23 cellular contexts compared by ENCODE assay signal in the genomic region with DNA sequence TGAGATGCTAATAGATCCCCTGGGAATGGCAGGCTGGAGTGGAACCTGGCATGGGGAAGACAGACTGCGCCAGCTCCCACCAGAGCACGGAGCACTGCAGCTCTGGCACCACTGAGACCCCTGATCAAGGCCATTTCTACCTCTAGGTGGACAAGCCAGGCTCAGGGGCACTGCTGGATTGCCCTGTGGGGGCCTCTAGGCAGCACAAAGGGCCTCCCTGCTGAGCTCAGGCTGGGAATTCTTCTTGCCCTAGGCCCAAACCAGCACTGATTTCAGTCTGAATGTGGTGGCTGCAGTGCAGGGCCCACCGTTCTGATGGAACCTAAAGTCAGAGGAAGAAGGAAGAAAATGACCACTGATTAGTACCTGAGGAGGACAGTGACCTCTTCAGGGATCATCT.
"Had no signal": no experiment of that assay in that cellular context is flagged by ENCODE, and none has a peak within 500 bp of the region (broad histone marks: within the 10 kb centered on the region; RNA-seq: fewer than 3 reads in every experiment).

No MANE protein-coding gene starts in this region.

- H3K36me3 Mint-ChIP-seq: natural killer cell treated with Interleukin-12 subunit alpha and Interleukin-12 subunit beta and Interleukin-15 and Interleukin-18, amount 100 ng/mL, for 72 hours; stimulated activated naive B cell treated with anti-CD40 and anti-IgM and Interleukin-4, amounts not matched to agents 10 μg/mL and 1 μg/mL and 100 μg/mL, for 72 hours had no signal

- ATAC-seq: activated T-cell treated with anti-CD3 and anti-CD28 coated beads, Interleukin-2, amount 50 U/mL, for 72 hours; body of pancreas; gastrocnemius medialis; mucosa of descending colon; natural killer cell treated with Interleukin-12 subunit alpha and Interleukin-12 subunit beta and Interleukin-15 and Interleukin-18, amount 100 ng/mL, for 72 hours; sciatic nerve; stimulated activated naive B cell treated with anti-CD40 and anti-IgM and Interleukin-4, amounts not matched to agents 10 μg/mL and 1 μg/mL and 100 μg/mL, for 72 hours; upper lobe of right lung had no signal

- H3K4me3 Mint-ChIP-seq: activated naive CD8-positive, alpha-beta T cell; activated T-cell treated with anti-CD3 and anti-CD28 coated beads, Interleukin-2, amount 50 U/mL, for 72 hours; natural killer cell treated with Interleukin-12 subunit alpha and Interleukin-12 subunit beta and Interleukin-15 and Interleukin-18, amount 100 ng/mL, for 72 hours; stimulated activated naive B cell treated with anti-CD40 and anti-IgM and Interleukin-4, amounts not matched to agents 10 μg/mL and 1 μg/mL and 100 μg/mL, for 72 hours had no signal

- H3K27ac Mint-ChIP-seq: activated naive CD8-positive, alpha-beta T cell; activated T-cell treated with anti-CD3 and anti-CD28 coated beads, Interleukin-2, amount 50 U/mL, for 72 hours; natural killer cell treated with Interleukin-12 subunit alpha and Interleukin-12 subunit beta and Interleukin-15 and Interleukin-18, amount 100 ng/mL, for 72 hours; stimulated activated naive B cell treated with anti-CD40 and anti-IgM and Interleukin-4, amounts not matched to agents 10 μg/mL and 1 μg/mL and 100 μg/mL, for 72 hours had no signal

- DNase-seq: activated CD4-positive, alpha-beta T cell treated with anti-CD3 and anti-CD28 coated beads for 1 hour; activated CD4-positive, alpha-beta T cell treated with anti-CD3 and anti-CD28 coated beads, Interleukin-2, amount 50 U/mL, for 1 hour; activated naive CD4-positive, alpha-beta T cell; activated T-cell treated with anti-CD3 and anti-CD28 coated beads for 4 hours; activated T-cell treated with anti-CD3 and anti-CD28 coated beads, Interleukin-2, amount 50 U/mL, for 72 hours; aorta; body of pancreas; colonic mucosa; effector CD8-positive, alpha-beta T cell; gastrocnemius medialis; left ventricle myocardium inferior; mucosa of descending colon; ovary; retina; stimulated activated naive B cell treated with anti-CD40 and anti-IgM and Interleukin-4, amounts not matched to agents 10 μg/mL and 1 μg/mL and 100 μg/mL, for 72 hours; stomach; T-helper 2 cell; thyroid gland; upper lobe of right lung had no signal

- H3K9me3 ChIP-seq: body of pancreas, colonic mucosa, gastrocnemius medialis, left ventricle myocardium inferior, mucosa of descending colon, ovary, prostate gland, stomach, thyroid gland, upper lobe of right lung had no signal
